ENCODE assay signal across 27 cellular contexts in the genomic region with DNA sequence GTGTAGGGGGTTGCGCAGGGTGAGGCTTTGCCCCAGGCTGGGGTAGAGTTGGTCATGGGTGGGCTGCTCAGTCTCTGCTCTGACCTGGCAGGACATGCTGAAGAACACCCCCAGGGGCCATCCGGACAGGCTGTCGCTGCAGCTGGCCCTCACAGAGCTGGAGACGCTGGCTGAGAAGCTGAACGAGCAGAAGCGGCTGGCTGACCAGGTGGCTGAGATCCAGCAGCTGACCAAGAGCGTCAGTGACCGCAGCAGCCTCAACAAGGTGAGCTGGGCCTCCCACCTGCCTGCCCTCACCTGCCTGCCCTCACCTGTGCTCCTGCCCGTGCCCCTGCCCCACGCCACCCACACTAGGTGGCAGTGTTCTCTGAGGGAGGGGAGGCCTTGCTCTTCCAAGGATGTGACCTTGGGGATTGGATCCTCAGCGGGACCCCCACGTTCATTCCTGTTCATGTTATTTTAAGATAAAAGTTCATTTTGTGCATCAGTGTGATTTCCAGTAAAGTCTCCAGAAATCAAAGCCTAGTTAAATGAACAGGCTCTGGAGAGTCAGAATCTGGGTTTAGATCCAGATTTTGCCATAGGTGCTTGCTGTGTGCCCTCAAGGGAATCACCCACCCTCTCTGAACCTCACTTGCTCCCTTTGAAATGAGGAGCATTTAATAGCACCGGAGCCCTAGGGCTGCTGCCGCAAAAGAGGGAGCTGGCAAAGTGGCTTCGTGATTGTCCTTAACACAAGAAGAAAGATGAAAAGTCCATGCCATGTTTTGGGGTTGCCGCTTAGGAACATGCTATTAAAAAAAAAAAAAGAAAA.
A peak's percentile ranks its signal among the peaks of the same experiment; 100 is the strongest.
DNase-seq lines count a peak whose midpoint lies in the region; ATAC-seq and TF ChIP-seq lines count a peak whose summit lies in the region.
"Had no signal": no experiment of that assay in that cellular context is flagged by ENCODE, and none has a peak within 500 bp of the region (broad histone marks: within the 10 kb centered on the region; RNA-seq: fewer than 3 reads in every experiment).

No MANE protein-coding gene starts in this region.

- H3K36me3 ChIP-seq in PC-3 (ENCODE audit: low read depth, low read length) (no peaks in the 10 kb centered on the region), endodermal cell (ENCODE audit: control insufficient read depth, insufficient read depth, low read length) (no peaks in the 10 kb centered on the region)

- H3K4me1 Mint-ChIP-seq in CD14-positive monocyte (peaks cover 84% of the 10 kb centered on the region), endodermal cell (no peaks in the 10 kb centered on the region)
- H3K4me1 Mint-ChIP-seq: activated naive CD4-positive, alpha-beta T cell treated with anti-CD3 and anti-CD28 coated beads, Interleukin-2, amount 50 U/mL, for 24 hours; activated T-helper 17 cell treated with anti-CD3 and anti-CD28 coated beads, Interleukin-2, amount 50 U/mL, for 72 hours; nephron had no signal

- H3K27ac ChIP-seq in PC-3 (ENCODE audit: low read length) (no peak overlapping the region), endodermal cell (ENCODE audit: low read depth, low read length) (peak overlapping the region; percentile 44)
- H3K27ac ChIP-seq: brain microvascular endothelial cell, KMS-11 had no signal

- no peaks in the 10 kb centered on the region for H3K27me3 ChIP-seq in PC-3 (ENCODE audit: low read length)
- H3K27me3 ChIP-seq in endodermal cell (ENCODE audit: control insufficient read depth, insufficient read depth, low read length, poor library complexity, severe bottlenecking): no peaks in the 10 kb centered on the region
- H3K27me3 ChIP-seq: brain microvascular endothelial cell, gastroesophageal sphincter had no signal

- H3K9me3 Mint-ChIP-seq in CD14-positive monocyte (no peaks in the 10 kb centered on the region), endodermal cell (no peaks in the 10 kb centered on the region)
- H3K9me3 Mint-ChIP-seq: activated naive CD4-positive, alpha-beta T cell treated with anti-CD3 and anti-CD28 coated beads, Interleukin-2, amount 50 U/mL, for 24 hours; activated T-helper 17 cell treated with anti-CD3 and anti-CD28 coated beads, Interleukin-2, amount 50 U/mL, for 72 hours; nephron; T-helper 1 cell treated with Interleukin-12 subunit alpha and Interleukin-12 subunit beta and Interleukin-4 antibody, amounts not matched to agents 30 μg/mL and 1 μg/mL, for 36 hours had no signal

- H3K9ac ChIP-seq in PC-3 (ENCODE audit: low read length) (no peak overlapping the region), endodermal cell (ENCODE audit: extremely low read depth, low read length, poor library complexity, severe bottlenecking) (no peak overlapping the region)
- H3K9ac ChIP-seq: KMS-11 had no signal

- peaks cover 82 to 95% of the 10 kb centered on the region in 2 donors for H3K36me3 Mint-ChIP-seq in CD14-positive monocyte
- no peaks in the 10 kb centered on the region for H3K36me3 Mint-ChIP-seq in endodermal cell (ENCODE audit: low read depth)
- H3K36me3 Mint-ChIP-seq: activated naive CD4-positive, alpha-beta T cell treated with anti-CD3 and anti-CD28 coated beads, Interleukin-2, amount 50 U/mL, for 24 hours had no signal

- 93 to 94% methylated on average over 11 to 16 of the region's 16 CpGs for whole genome bisulfite sequencing in endodermal cell (ENCODE audit: insufficient coverage in 1 of 2, insufficient read length in 1 of 2), 2 experiments

- peak overlapping the region; percentile 81 to 100 (median 99) for H3K27ac Mint-ChIP-seq in CD14-positive monocyte
- H3K27ac Mint-ChIP-seq in endodermal cell: no peak overlapping the region
- H3K27ac Mint-ChIP-seq: activated CD8-positive, alpha-beta T cell treated with anti-CD3 and anti-CD28 coated beads, Interleukin-2, amount 10 ng/mL, durations not matched to agents 7 days and 5 days; activated naive CD4-positive, alpha-beta T cell treated with anti-CD3 and anti-CD28 coated beads, Interleukin-2, amount 50 U/mL, for 24 hours; activated T-helper 17 cell treated with anti-CD3 and anti-CD28 coated beads, Interleukin-2, amount 50 U/mL, for 72 hours; nephron; T-helper 1 cell treated with Interleukin-12 subunit alpha and Interleukin-12 subunit beta and Interleukin-4 antibody, amounts not matched to agents 30 μg/mL and 1 μg/mL, for 36 hours had no signal

- no peaks in the 10 kb centered on the region for H3K9me2 ChIP-seq in PC-3 (replicated peaks; ENCODE audit: low read length)

- no peak overlapping the region for H3K4me3 ChIP-seq in GM12875 (ENCODE audit: low read depth, low read length)
- no peak overlapping the region for H3K4me3 ChIP-seq in PC-3 (ENCODE audit: low read length)
- no peak overlapping the region for H3K4me3 ChIP-seq in endodermal cell (ENCODE audit: low read length)
- H3K4me3 ChIP-seq: gastroesophageal sphincter, skin epidermis had no signal

- POLR2A ChIA-PET in PC-3 (lab: Charles Lee; ENCODE audit: unreplicated experiment): no interaction called here

- H3K27me3 Mint-ChIP-seq in CD14-positive monocyte (ENCODE audit: low read depth in 3 of 3) (no peaks in the 10 kb centered on the region), endodermal cell (ENCODE audit: insufficient read depth) (no peaks in the 10 kb centered on the region)
- H3K27me3 Mint-ChIP-seq: activated naive CD4-positive, alpha-beta T cell treated with anti-CD3 and anti-CD28 coated beads, Interleukin-2, amount 50 U/mL, for 24 hours had no signal

- H3K79me2 ChIP-seq in PC-3 (ENCODE audit: low read length): no peaks in the 10 kb centered on the region

- TF ChIP-seq CTCF in CD14-positive monocyte (IDR thresholded peaks at IDR 0.05): no peak
- TF ChIP-seq CTCF in GM12875 (IDR thresholded peaks at IDR 0.05; ENCODE audit: borderline replicate concordance, insufficient read depth, low read depth, low read length): peak; percentile 7; the same call in 1 of the 2 replicates
- TF ChIP-seq CTCF in PC-3 (conservative IDR thresholded peaks at IDR 0.05; ENCODE audit: low read depth, low read length): peak; percentile 41
- TF ChIP-seq CTCF in endodermal cell (conservative IDR thresholded peaks at IDR 0.05): peak; percentile 19

- BruUV-seq in PC-3 (replicated peaks; lab: Mats Ljungman, UMichigan): no TSS peak

- H3K4me1 ChIP-seq in PC-3 (ENCODE audit: insufficient read depth, low read length) (peaks cover 21% of the 10 kb centered on the region), endodermal cell (ENCODE audit: control insufficient read depth, insufficient read depth, low read length) (no peaks in the 10 kb centered on the region)

- ATAC-seq in PC-3 (no peak), GM18511 (IDR thresholded peaks at IDR 0.05; ENCODE audit: unreplicated experiment) (no peak), GM18502 (IDR thresholded peaks at IDR 0.05; ENCODE audit: poor library complexity, unreplicated experiment) (no peak)
- ATAC-seq: activated CD8-positive, alpha-beta T cell treated with anti-CD3 and anti-CD28 coated beads, Interleukin-2, amount 10 ng/mL, durations not matched to agents 7 days and 5 days; activated T-helper 17 cell treated with anti-CD3 and anti-CD28 coated beads, Interleukin-2, amount 50 U/mL, for 72 hours; gastroesophageal sphincter had no signal

- DNase-seq in CD14-positive monocyte (ENCODE audit: low spot score) (no peak), PC-3 (no peak), endodermal cell (no peak)
- no peak for DNase-seq in activated effector memory CD4-positive, alpha-beta T cell treated with anti-CD3 and anti-CD28 coated beads, Interleukin-2, amount 50 U/mL, for 16 hours
- no peak for DNase-seq in stimulated activated CD4-positive, alpha-beta T cell treated with anti-CD3 and anti-CD28 coated beads, Interleukin-2, amount 100 ng/mL, for 24 hours
- DNase-seq: activated CD8-positive, alpha-beta T cell treated with anti-CD3 and anti-CD28 coated beads, Interleukin-2, amount 10 ng/mL, durations not matched to agents 7 days and 5 days; amniotic stem cell; brain microvascular endothelial cell; C1 segment of cervical spinal cord; COR-L47; DMS79; GF-D8; hippocampal formation; NCI-H1417 treated with DMSO at 0.1 percent for 48 hours; NCI-H446 treated with DMSO at 0.1 percent for 48 hours; OCI-M1; stimulated activated naive CD4-positive, alpha-beta T cell had no signal

- CTCF ChIA-PET in PC-3 (lab: Charles Lee): no interaction called here

- H3K4me3 Mint-ChIP-seq in CD14-positive monocyte (no peak overlapping the region), endodermal cell (no peak overlapping the region)
- H3K4me3 Mint-ChIP-seq: activated CD8-positive, alpha-beta T cell treated with anti-CD3 and anti-CD28 coated beads, Interleukin-2, amount 10 ng/mL, durations not matched to agents 7 days and 5 days; activated naive CD4-positive, alpha-beta T cell treated with anti-CD3 and anti-CD28 coated beads, Interleukin-2, amount 50 U/mL, for 24 hours; activated T-helper 17 cell treated with anti-CD3 and anti-CD28 coated beads, Interleukin-2, amount 50 U/mL, for 72 hours; nephron; T-helper 1 cell treated with Interleukin-12 subunit alpha and Interleukin-12 subunit beta and Interleukin-4 antibody, amounts not matched to agents 30 μg/mL and 1 μg/mL, for 36 hours had no signal

- intact Hi-C loops in CD14-positive monocyte (cut with micrococcal nuclease): no loop called here
- intact Hi-C loops in PC-3 (cut with micrococcal nuclease): no loop called here

- H2AFZ ChIP-seq in PC-3 (ENCODE audit: low read length): no peak overlapping the region

- no peaks in the 10 kb centered on the region for H3K9me3 ChIP-seq in PC-3 (ENCODE audit: low read length)
- H3K9me3 ChIP-seq in endodermal cell (ENCODE audit: control insufficient read depth, low read length): no peaks in the 10 kb centered on the region
- H3K9me3 ChIP-seq: gastroesophageal sphincter had no signal

- H3F3A ChIP-seq in PC-3 (ENCODE audit: low read length, unreplicated experiment): no peaks in the 10 kb centered on the region

- no peak overlapping the region for H3K4me2 ChIP-seq in PC-3 (ENCODE audit: low read length)
- H3K4me2 ChIP-seq: KMS-11 had no signal

- H4K20me1 ChIP-seq in PC-3 (ENCODE audit: low read length): no peaks in the 10 kb centered on the region
